ENCODE assay signal across 18 cellular contexts in genomic region chr17:80921159-80921558, GRCh38.
"Had no signal": no experiment of that assay in that cellular context is flagged by ENCODE, and none has a peak within 500 bp of the region (broad histone marks: within the 10 kb centered on the region; RNA-seq: fewer than 3 reads in every experiment).

No MANE protein-coding gene starts in this region.

- H3K36me3 ChIP-seq: neural progenitor cell had no signal

- H3K4me3 Mint-ChIP-seq: activated naive CD8-positive, alpha-beta T cell treated with anti-CD3 and anti-CD28 coated beads, Interleukin-2, amount 10 ng/mL, durations not matched to agents 7 days and 5 days; endodermal cell; neural progenitor cell; stimulated activated naive CD8-positive, alpha-beta T cell treated with anti-CD3 and anti-CD28 coated beads, Interleukin-15, Interleukin-2, amounts not matched to agents 100 ng/mL and 50 ng/mL, for 24 hours had no signal

- H3K9me3 Mint-ChIP-seq: activated naive CD8-positive, alpha-beta T cell treated with anti-CD3 and anti-CD28 coated beads, Interleukin-2, amount 10 ng/mL, durations not matched to agents 7 days and 5 days; stimulated activated naive CD8-positive, alpha-beta T cell treated with anti-CD3 and anti-CD28 coated beads, Interleukin-15, Interleukin-2, amounts not matched to agents 100 ng/mL and 50 ng/mL, for 24 hours had no signal

- H3K9me3 ChIP-seq: gastrocnemius medialis, heart right ventricle, SK-N-SH, testis had no signal

- DNase-seq: activated CD4-positive, alpha-beta T cell treated with anti-CD3 and anti-CD28 coated beads for 1 hour; activated CD4-positive, alpha-beta T cell treated with anti-CD3 and anti-CD28 coated beads, Interleukin-2, amount 50 U/mL, for 48 hours; activated naive CD8-positive, alpha-beta T cell treated with anti-CD3 and anti-CD28 coated beads, Interleukin-2, amount 10 ng/mL, durations not matched to agents 7 days and 5 days; activated T-cell treated with anti-CD3 and anti-CD28 coated beads, Interleukin-2, amount 50 U/mL, for 1 hour; cerebellar nuclear complex; endodermal cell; gastrocnemius medialis; heart right ventricle; left cardiac atrium; midbrain; small intestine; T-helper 1 cell; T1000; testis had no signal

- H3K36me3 Mint-ChIP-seq: activated naive CD8-positive, alpha-beta T cell treated with anti-CD3 and anti-CD28 coated beads, Interleukin-2, amount 10 ng/mL, durations not matched to agents 7 days and 5 days had no signal

- H3K4me3 ChIP-seq: gastrocnemius medialis, heart right ventricle, neural progenitor cell, testis had no signal

- H3K27ac Mint-ChIP-seq: activated naive CD8-positive, alpha-beta T cell treated with anti-CD3 and anti-CD28 coated beads, Interleukin-2, amount 10 ng/mL, durations not matched to agents 7 days and 5 days; endodermal cell; neural progenitor cell; stimulated activated naive CD8-positive, alpha-beta T cell treated with anti-CD3 and anti-CD28 coated beads, Interleukin-15, Interleukin-2, amounts not matched to agents 100 ng/mL and 50 ng/mL, for 24 hours had no signal

- H3K4me1 Mint-ChIP-seq: activated naive CD8-positive, alpha-beta T cell treated with anti-CD3 and anti-CD28 coated beads, Interleukin-2, amount 10 ng/mL, durations not matched to agents 7 days and 5 days had no signal

- H2AFZ ChIP-seq: neural progenitor cell had no signal

- H3K27me3 ChIP-seq: gastrocnemius medialis, heart right ventricle, testis had no signal

- H3K4me2 ChIP-seq: neural progenitor cell, SK-N-SH had no signal

- H3K9ac ChIP-seq: neural progenitor cell, SK-N-SH had no signal

- H3K27me3 Mint-ChIP-seq: activated naive CD8-positive, alpha-beta T cell treated with anti-CD3 and anti-CD28 coated beads, Interleukin-2, amount 10 ng/mL, durations not matched to agents 7 days and 5 days; stimulated activated naive CD8-positive, alpha-beta T cell treated with anti-CD3 and anti-CD28 coated beads, Interleukin-15, Interleukin-2, amounts not matched to agents 100 ng/mL and 50 ng/mL, for 24 hours had no signal

- H3K27ac ChIP-seq: gastrocnemius medialis, neural progenitor cell, VCaP had no signal
